In genomic region chr1:94296018-94296417, GRCh38 we compare ENCODE assay signal across 17 cellular contexts. TPM values are rescaled to one million over a fixed set of nuclear protein-coding genes. Genes with fewer than 3 reads are reported as not detected.
DNase-seq lines count a peak whose midpoint lies in the region; ATAC-seq and TF ChIP-seq lines count a peak whose summit lies in the region.
"Had no signal": no experiment of that assay in that cellular context is flagged by ENCODE, and none has a peak within 500 bp of the region (broad histone marks: within the 10 kb centered on the region; RNA-seq: fewer than 3 reads in every experiment).

No MANE protein-coding gene starts in this region.

- H3K79me2 ChIP-seq in osteoblast (ENCODE audit: insufficient read depth, low read length), result no peaks in the 10 kb centered on the region

- WGBS in esophagus muscularis mucosa, result 64% methylated on average over 5 of the region's 5 CpGs

- H3K27me3 ChIP-seq in SJSA1 (replicated peaks) (no peaks in the 10 kb centered on the region), esophagus muscularis mucosa (peaks cover 0 to 10% (median 0%) of the 10 kb centered on the region in 4 donors), osteoblast (ENCODE audit: insufficient read depth, low read length) (no peaks in the 10 kb centered on the region)
- H3K27me3 ChIP-seq: right lobe of liver had no signal

- H2AFZ ChIP-seq in osteoblast (ENCODE audit: low read length), result peak overlapping the region; percentile 51

- H3K9me3 ChIP-seq in SJSA1 (replicated peaks) (no peaks in the 10 kb centered on the region), esophagus muscularis mucosa (no peaks in the 10 kb centered on the region), osteoblast (ENCODE audit: low read depth, low read length) (no peaks in the 10 kb centered on the region)
- H3K9me3 ChIP-seq: right lobe of liver had no signal

- H3K4me2 ChIP-seq in osteoblast (ENCODE audit: insufficient read depth, low read length), result peak overlapping the region; percentile 55

- no peak for TF ChIP-seq EP300 in esophagus muscularis mucosa (IDR thresholded peaks at IDR 0.05)

- no peak for TF ChIP-seq POLR2A in esophagus muscularis mucosa (IDR thresholded peaks at IDR 0.05; ENCODE audit: low read depth)

- H3K4me3 ChIP-seq in SJSA1, result no peak overlapping the region
- no peak overlapping the region for H3K4me3 ChIP-seq in esophagus muscularis mucosa
- H3K4me3 ChIP-seq in osteoblast (ENCODE audit: insufficient read depth, low read length), result no peak overlapping the region
- H3K4me3 ChIP-seq: K562, right lobe of liver had no signal

- no peak for ATAC-seq in omental fat pad (ENCODE audit: low FRiP score)
- ATAC-seq in GM19351 (IDR thresholded peaks at IDR 0.05; ENCODE audit: unreplicated experiment), result no peak
- no peak for ATAC-seq in HG03354 (IDR thresholded peaks at IDR 0.05; ENCODE audit: poor library complexity, severe bottlenecking, unreplicated experiment)
- ATAC-seq: activated CD8-positive, alpha-beta T cell treated with anti-CD3 and anti-CD28 coated beads for 36 hours; K562; stimulated activated naive CD8-positive, alpha-beta T cell treated with anti-CD3 and anti-CD28 coated beads, Interleukin-15, amount 100 ng/mL, for 72 hours had no signal

- TF ChIP-seq CTCF in esophagus muscularis mucosa (IDR thresholded peaks at IDR 0.05) (no peak), osteoblast (IDR thresholded peaks at IDR 0.05; ENCODE audit: extremely low read depth, low read depth, low read length) (no peak), omental fat pad (IDR thresholded peaks at IDR 0.05) (no peak)

- DNase-seq in ELR (ENCODE audit: low read depth), result peak; percentile 83
- peak; percentile 80 to 82 for DNase-seq in SJSA1 (ENCODE audit: low read depth in 1 of 2, low spot score in 2 of 2)
- DNase-seq in esophagus muscularis mucosa (ENCODE audit: extremely low spot score), result peak; percentile 50
- DNase-seq in osteoblast (ENCODE audit: insufficient read length, low spot score, missing footprints), result no peak
- no peak for DNase-seq in SIG-M5 treated with dmso at 0.1 percent for 504 hours (lab: John Stamatoyannopoulos, UW; ENCODE audit: unreplicated experiment)
- DNase-seq in omental fat pad (ENCODE audit: low spot score), result no peak
- DNase-seq: activated CD8-positive, alpha-beta T cell treated with anti-CD3 and anti-CD28 coated beads for 36 hours; activated gamma-delta T cell; DMS79 treated with DMSO at 0.1 percent for 48 hours; naive B cell; NCI-H1417 treated with DMSO at 0.1 percent for 48 hours; NCI-H510A; right lobe of liver; stimulated activated naive CD8-positive, alpha-beta T cell treated with anti-CD3 and anti-CD28 coated beads, Interleukin-15, amount 100 ng/mL, for 72 hours had no signal

- intact Hi-C loops in esophagus muscularis mucosa (cut with DNase I), result no loop called here

- H3K4me1 ChIP-seq in SJSA1 (replicated peaks), result peaks cover 54% of the 10 kb centered on the region
- peaks cover 18 to 44% (median 32%) of the 10 kb centered on the region in 4 donors for H3K4me1 ChIP-seq in esophagus muscularis mucosa
- H3K4me1 ChIP-seq in osteoblast (ENCODE audit: insufficient read depth, low read length), result peaks cover 45% of the 10 kb centered on the region

- no peaks in the 10 kb centered on the region for H4K20me1 ChIP-seq in osteoblast (ENCODE audit: insufficient read depth, low read length)

- H3K27ac ChIP-seq in SJSA1 (peak overlapping the region; percentile 74), esophagus muscularis mucosa (replicated peaks in 1 of 4) (peak overlapping the region in 1 of 4 donors; percentile 32), osteoblast (ENCODE audit: low read depth, low read length) (peak overlapping the region; percentile 51)
- H3K27ac ChIP-seq: right lobe of liver had no signal

- H3K36me3 ChIP-seq in SJSA1, result no peaks in the 10 kb centered on the region
- H3K36me3 ChIP-seq in esophagus muscularis mucosa, result no peaks in the 10 kb centered on the region
- no peaks in the 10 kb centered on the region for H3K36me3 ChIP-seq in osteoblast (ENCODE audit: insufficient read depth, low read length)
- H3K36me3 ChIP-seq: right lobe of liver had no signal

RNA-seq across cellular contexts. Expression of gene ARHGAP29, which starts 58.6 kb away (rescaled TPM):
- total RNA-seq in SJSA1 (2014; rRNA removed; shearing (Covaris generic)), result 20.5 and 20.6 TPM in 2 replicates
- total RNA-seq in esophagus muscularis mucosa (10 to 100 TPM; 18.4 to 40.2 (median 23.7) TPM), osteoblast (13.3 and 17.0 TPM in 2 replicates), omental fat pad (100 to 1,000 TPM in 1 of 4 donors, 10 to 100 TPM in 3; 43.8 to 129 (median 77.1) TPM)
- total RNA-seq: activated CD8-positive, alpha-beta T cell treated with anti-CD3 and anti-CD28 coated beads for 36 hours had no signal

Comparison
In these comparisons a context has a peak if more than half of its experiments do, and no peak if none do; other contexts are left out.
1. DNase-seq: peak in ELR (single experiment), SJSA1 (2 of 2) and esophagus muscularis mucosa (single experiment); none in osteoblast (single experiment), SIG-M5 treated with dmso at 0.1 percent for 504 hours (single experiment) and omental fat pad (single experiment).